8 cellular contexts compared by ENCODE assay signal in the genomic region with DNA sequence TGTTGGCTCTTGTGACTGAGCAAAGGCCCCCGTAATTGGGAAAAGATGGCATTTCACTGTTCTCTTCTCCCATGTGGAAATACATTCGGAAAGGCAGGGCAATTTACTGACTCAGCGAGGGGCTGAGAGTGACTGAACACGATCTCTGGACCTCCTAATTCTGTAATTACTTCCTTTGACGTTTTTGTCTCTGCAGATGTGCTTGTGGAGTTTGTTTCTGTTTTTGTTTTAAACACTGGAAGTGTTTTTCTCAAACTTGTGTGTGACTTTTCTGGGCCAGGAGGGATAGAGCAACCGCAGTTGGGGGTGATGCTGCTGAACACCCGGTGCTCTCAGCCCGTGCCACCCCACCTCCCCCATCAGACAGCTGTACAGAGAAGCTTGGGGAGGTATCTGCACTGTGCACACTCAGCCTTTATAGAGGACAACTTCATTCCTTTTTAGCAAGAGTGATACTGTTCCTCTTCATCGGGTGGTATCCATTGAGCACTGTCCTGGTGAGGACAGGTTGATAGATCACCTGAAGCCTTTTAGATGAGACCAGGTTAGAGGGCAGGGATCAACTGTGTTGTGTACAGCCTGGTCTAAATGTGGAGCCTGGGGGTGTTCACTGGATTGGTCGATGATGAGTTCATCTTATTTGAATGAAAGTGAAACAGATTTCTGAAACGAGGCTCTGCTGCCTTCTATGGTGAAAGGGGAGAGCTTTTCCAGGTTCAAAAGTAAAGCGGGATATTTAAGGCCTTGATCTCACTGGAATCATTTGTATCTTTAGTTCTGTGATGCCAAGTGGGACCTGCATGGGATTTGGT.
A peak's percentile ranks its signal among the peaks of the same experiment; 100 is the strongest.
DNase-seq lines count a peak whose midpoint lies in the region; ATAC-seq and TF ChIP-seq lines count a peak whose summit lies in the region.

No MANE protein-coding gene starts in this region.

- intact Hi-C loops in Right ventricle myocardium inferior (cut with DNase I) (no loop called here), cardiac septum (cut with DNase I) (loop anchor here (5.0 kb wide), 1 partner anchor 62 kb away; no protein-coding TSS in a partner anchor)

- CTCF ChIA-PET in T-cell (lab: Charles Lee), result interaction anchor here (0.5 to 1.7 kb wide), 8 partner anchors 11 to 185 kb away, joined by 3 to 8 read pairs (median 4); no protein-coding TSS in a partner anchor

- ATAC-seq in Right ventricle myocardium inferior (peak; percentile 73), HG02759 (IDR thresholded peaks at IDR 0.05; ENCODE audit: unreplicated experiment) (peak; percentile 91), T-cell (replicated peaks in 1 of 4) (peak; percentile 73 to 93 (median 82))

- no peak overlapping the region for H3K4me3 Mint-ChIP-seq in T-cell

- H3K9me3 Mint-ChIP-seq in T-cell, result no peaks in the 10 kb centered on the region

- DNase-seq in Right ventricle myocardium inferior (ENCODE audit: missing footprints), result no peak
- DNase-seq in cardiac septum (ENCODE audit: low spot score), result no peak
- DNase-seq in T-cell, result peak in 31 of 34 experiments; percentile 9 to 82 (median 60)
- peak; percentile 88 for DNase-seq in fibroblast of villous mesenchyme (ENCODE audit: low read depth)
- DNase-seq in skeletal muscle cell (ENCODE audit: low read depth), result peak; percentile 58
- DNase-seq in SHP77 (lab: John Stamatoyannopoulos, UW), result no peak
- DNase-seq in SW480 (ENCODE audit: low spot score), result no peak

- peaks cover 18% of the 10 kb centered on the region for H3K36me3 Mint-ChIP-seq in T-cell

- peaks cover 19 to 22% (median 20%) of the 10 kb centered on the region in 3 donors for H3K4me1 Mint-ChIP-seq in T-cell

- POLR2A ChIA-PET in T-cell (lab: Charles Lee), result interaction anchor here in 1 of 2 donors (0.5 to 0.6 kb wide), 2 partner anchors 69 to 547 kb away, joined by 3 to 6 read pairs; no protein-coding TSS in a partner anchor

- TF ChIP-seq CTCF in fibroblast of villous mesenchyme (IDR thresholded peaks at IDR 0.05; ENCODE audit: insufficient read depth, low read depth, low read length), result no peak

- no peaks in the 10 kb centered on the region for H3K27me3 Mint-ChIP-seq in T-cell

- H3K4me3 ChIP-seq in fibroblast of villous mesenchyme (ENCODE audit: low read depth, low read length), result peak overlapping the region; percentile 44
- peak overlapping the region; percentile 31 for H3K4me3 ChIP-seq in skeletal muscle cell (ENCODE audit: low read depth, low read length)

- no peak overlapping the region for H3K27ac Mint-ChIP-seq in T-cell

Comparison
In these comparisons a context has a peak if more than half of its experiments do, and no peak if none do; other contexts are left out.
1. DNase-seq: peak in T-cell (31 of 34), fibroblast of villous mesenchyme (single experiment) and skeletal muscle cell (single experiment); none in Right ventricle myocardium inferior (single experiment), cardiac septum (single experiment), SHP77 (0 of 2) and SW480 (single experiment).
2. Peak in every context shown above with its lines, with median percentiles within 50 percentile points of each other: ATAC-seq.